Comparison of ENCODE assay signal across 6 cellular contexts in genomic region chr2:80573167-80573566, GRCh38.
"Had no signal": no experiment of that assay in that cellular context is flagged by ENCODE, and none has a peak within 500 bp of the region (broad histone marks: within the 10 kb centered on the region; RNA-seq: fewer than 3 reads in every experiment).

No MANE protein-coding gene starts in this region.

- H3K27ac Mint-ChIP-seq: IgD-negative memory B cell had no signal

- H3K36me3 Mint-ChIP-seq: IgD-negative memory B cell had no signal

- H3K4me3 Mint-ChIP-seq: IgD-negative memory B cell had no signal

- DNase-seq: KBM-7, KG1 had no signal

- H3K27ac ChIP-seq: HL-60, KMS-11 had no signal

- H3K9ac ChIP-seq: KMS-11 had no signal

- H3K4me1 Mint-ChIP-seq: IgD-negative memory B cell had no signal

- FAIRE-seq: HTR-8/SVneo had no signal

- H3K27me3 Mint-ChIP-seq: IgD-negative memory B cell had no signal

- H3K4me2 ChIP-seq: KMS-11 had no signal
